Comparison of ENCODE assay signal across 1 cellular context in the genomic region with DNA sequence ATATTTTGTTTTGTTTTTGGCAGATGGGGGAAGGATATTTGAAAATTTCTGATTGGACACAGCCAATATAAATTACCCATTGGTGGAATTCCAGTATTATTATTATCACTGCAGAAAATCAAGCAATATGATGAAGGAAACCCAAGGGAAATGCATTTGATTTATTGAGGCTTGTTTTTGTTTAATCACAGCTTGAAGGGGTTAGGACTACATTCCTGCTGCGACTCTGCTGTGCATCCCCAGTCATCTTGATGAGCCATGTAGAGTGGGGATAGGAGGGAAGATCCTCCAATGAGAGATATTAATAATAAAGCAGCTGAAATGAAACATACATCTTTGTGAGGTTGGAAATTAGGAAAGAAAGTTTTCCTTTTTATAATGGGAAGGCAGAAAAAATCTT.
TF ChIP-seq lines count a peak whose summit lies in the region.

No MANE protein-coding gene starts in this region.

TF ChIP-seq in GM23338, 12 proteins besides CTCF, POLR2A, EP300 and RAD21 (continued from another document):
- no peak for TF ChIP-seq STAT1 (IDR thresholded peaks at IDR 0.05; ENCODE audit: unreplicated experiment)
- no peak for TF ChIP-seq ZNF331 (CRISPR knock-in tag; IDR thresholded peaks at IDR 0.05; ENCODE audit: low read depth)
- TF ChIP-seq, protein P1, sequence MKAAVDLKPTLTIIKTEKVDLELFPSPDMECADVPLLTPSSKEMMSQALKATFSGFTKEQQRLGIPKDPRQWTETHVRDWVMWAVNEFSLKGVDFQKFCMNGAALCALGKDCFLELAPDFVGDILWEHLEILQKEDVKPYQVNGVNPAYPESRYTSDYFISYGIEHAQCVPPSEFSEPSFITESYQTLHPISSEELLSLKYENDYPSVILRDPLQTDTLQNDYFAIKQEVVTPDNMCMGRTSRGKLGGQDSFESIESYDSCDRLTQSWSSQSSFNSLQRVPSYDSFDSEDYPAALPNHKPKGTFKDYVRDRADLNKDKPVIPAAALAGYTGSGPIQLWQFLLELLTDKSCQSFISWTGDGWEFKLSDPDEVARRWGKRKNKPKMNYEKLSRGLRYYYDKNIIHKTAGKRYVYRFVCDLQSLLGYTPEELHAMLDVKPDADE (IDR thresholded peaks at IDR 0.05), result no peak
- TF ChIP-seq EZH2phosphoT487 (IDR thresholded peaks at IDR 0.05; ENCODE audit: unreplicated experiment), result no peak
- no peak for TF ChIP-seq ZNF114 (CRISPR knock-in tag; IDR thresholded peaks at IDR 0.05)
- no peak for TF ChIP-seq REST (IDR thresholded peaks at IDR 0.05; ENCODE audit: unreplicated experiment)
- no peak for TF ChIP-seq CREB1 (CRISPR knock-in tag; IDR thresholded peaks at IDR 0.05; ENCODE audit: low read depth)
- no peak for TF ChIP-seq NANOG (IDR thresholded peaks at IDR 0.05; ENCODE audit: borderline replicate concordance)
- TF ChIP-seq, protein P2, sequence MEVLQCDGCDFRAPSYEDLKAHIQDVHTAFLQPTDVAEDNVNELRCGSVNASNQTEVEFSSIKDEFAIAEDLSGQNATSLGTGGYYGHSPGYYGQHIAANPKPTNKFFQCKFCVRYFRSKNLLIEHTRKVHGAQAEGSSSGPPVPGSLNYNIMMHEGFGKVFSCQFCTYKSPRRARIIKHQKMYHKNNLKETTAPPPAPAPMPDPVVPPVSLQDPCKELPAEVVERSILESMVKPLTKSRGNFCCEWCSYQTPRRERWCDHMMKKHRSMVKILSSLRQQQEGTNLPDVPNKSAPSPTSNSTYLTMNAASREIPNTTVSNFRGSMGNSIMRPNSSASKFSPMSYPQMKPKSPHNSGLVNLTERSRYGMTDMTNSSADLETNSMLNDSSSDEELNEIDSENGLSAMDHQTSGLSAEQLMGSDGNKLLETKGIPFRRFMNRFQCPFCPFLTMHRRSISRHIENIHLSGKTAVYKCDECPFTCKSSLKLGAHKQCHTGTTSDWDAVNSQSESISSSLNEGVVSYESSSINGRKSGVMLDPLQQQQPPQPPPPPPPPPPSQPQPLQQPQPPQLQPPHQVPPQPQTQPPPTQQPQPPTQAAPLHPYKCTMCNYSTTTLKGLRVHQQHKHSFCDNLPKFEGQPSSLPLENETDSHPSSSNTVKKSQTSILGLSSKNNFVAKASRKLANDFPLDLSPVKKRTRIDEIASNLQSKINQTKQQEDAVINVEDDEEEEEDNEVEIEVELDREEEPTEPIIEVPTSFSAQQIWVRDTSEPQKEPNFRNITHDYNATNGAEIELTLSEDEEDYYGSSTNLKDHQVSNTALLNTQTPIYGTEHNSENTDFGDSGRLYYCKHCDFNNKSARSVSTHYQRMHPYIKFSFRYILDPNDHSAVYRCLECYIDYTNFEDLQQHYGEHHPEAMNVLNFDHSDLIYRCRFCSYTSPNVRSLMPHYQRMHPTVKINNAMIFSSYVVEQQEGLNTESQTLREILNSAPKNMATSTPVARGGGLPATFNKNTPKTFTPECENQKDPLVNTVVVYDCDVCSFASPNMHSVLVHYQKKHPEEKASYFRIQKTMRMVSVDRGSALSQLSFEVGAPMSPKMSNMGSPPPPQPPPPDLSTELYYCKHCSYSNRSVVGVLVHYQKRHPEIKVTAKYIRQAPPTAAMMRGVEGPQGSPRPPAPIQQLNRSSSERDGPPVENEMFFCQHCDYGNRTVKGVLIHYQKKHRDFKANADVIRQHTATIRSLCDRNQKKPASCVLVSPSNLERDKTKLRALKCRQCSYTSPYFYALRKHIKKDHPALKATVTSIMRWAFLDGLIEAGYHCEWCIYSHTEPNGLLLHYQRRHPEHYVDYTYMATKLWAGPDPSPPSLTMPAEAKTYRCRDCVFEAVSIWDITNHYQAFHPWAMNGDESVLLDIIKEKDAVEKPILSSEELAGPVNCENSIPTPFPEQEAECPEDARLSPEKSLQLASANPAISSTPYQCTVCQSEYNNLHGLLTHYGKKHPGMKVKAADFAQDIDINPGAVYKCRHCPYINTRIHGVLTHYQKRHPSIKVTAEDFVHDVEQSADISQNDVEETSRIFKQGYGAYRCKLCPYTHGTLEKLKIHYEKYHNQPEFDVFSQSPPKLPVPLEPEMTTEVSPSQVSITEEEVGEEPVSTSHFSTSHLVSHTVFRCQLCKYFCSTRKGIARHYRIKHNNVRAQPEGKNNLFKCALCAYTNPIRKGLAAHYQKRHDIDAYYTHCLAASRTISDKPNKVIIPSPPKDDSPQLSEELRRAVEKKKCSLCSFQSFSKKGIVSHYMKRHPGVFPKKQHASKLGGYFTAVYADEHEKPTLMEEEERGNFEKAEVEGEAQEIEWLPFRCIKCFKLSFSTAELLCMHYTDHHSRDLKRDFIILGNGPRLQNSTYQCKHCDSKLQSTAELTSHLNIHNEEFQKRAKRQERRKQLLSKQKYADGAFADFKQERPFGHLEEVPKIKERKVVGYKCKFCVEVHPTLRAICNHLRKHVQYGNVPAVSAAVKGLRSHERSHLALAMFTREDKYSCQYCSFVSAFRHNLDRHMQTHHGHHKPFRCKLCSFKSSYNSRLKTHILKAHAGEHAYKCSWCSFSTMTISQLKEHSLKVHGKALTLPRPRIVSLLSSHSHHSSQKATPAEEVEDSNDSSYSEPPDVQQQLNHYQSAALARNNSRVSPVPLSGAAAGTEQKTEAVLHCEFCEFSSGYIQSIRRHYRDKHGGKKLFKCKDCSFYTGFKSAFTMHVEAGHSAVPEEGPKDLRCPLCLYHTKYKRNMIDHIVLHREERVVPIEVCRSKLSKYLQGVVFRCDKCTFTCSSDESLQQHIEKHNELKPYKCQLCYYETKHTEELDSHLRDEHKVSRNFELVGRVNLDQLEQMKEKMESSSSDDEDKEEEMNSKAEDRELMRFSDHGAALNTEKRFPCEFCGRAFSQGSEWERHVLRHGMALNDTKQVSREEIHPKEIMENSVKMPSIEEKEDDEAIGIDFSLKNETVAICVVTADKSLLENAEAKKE (CRISPR knock-in tag; IDR thresholded peaks at IDR 0.05), result no peak
- TF ChIP-seq JUNB (IDR thresholded peaks at IDR 0.05; ENCODE audit: unreplicated experiment), result no peak
